In the genomic region with DNA sequence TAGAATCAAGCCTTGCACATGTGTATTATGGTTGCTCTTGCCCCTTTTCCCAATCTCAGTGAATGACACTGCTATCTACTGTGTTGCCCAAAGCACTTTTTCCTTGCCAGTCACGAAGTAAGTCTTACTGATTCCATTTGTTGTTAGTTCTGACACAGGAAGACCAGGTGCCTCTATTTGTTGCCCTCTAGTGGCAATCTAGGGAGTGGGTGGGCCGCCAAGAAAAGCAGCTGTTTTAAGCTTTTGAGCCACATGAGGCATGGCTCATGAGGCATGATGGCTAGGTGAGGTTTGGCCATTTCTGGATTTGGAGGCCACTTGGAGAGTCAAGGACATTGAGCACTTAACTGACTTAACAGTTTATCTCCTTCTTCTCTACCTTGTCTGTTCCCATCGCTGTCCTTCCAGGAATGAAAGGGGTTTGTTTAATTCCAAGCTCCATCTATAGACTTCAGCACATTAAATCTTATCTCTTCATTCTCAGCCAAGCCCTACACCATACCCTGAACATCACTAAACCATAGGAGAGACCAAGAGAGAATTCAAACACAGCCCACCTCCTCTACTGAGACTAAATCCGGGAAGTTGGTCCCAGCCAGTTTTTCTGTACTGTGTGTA, we compare ENCODE assay signal across 8 cellular contexts.
DNase-seq lines count a peak whose midpoint lies in the region; ATAC-seq, FAIRE-seq and TF ChIP-seq lines count a peak whose summit lies in the region.

No MANE protein-coding gene starts in this region.

- dilution Hi-C loops in keratinocyte (cut with MboI; ENCODE audit: extremely low pct_ligation_motif_present, low sequenced_read_pairs): no loop called here

- peak; percentile 81 for TF ChIP-seq CTCF in SU-DHL-6 (IDR thresholded peaks at IDR 0.05; ENCODE audit: insufficient read depth, low read length, poor library complexity, severe bottlenecking)
- TF ChIP-seq CTCF in keratinocyte (optimal IDR thresholded peaks at IDR 0.05 in 1 of 3, IDR thresholded peaks at IDR 0.05 in 1 of 3, conservative IDR thresholded peaks at IDR 0.05 in 1 of 3; ENCODE audit: extremely low read depth in 1 of 3, insufficient read depth in 2 of 3, low read length in 3 of 3): peak; percentile 58 to 90 (median 70)

- H3K27me3 ChIP-seq in SU-DHL-6 (ENCODE audit: low read length) (no peaks in the 10 kb centered on the region), keratinocyte (ENCODE audit: control insufficient read depth, extremely low read depth, insufficient read depth, low read length) (no peaks in the 10 kb centered on the region)

- ATAC-seq in GM19467 (IDR thresholded peaks at IDR 0.05; ENCODE audit: unreplicated experiment): no peak

- H3F3A ChIP-seq in SU-DHL-6 (ENCODE audit: insufficient read depth): no peaks in the 10 kb centered on the region

- H3K27ac ChIP-seq in SU-DHL-6 (ENCODE audit: low read depth, low read length) (no peak overlapping the region), keratinocyte (ENCODE audit: control insufficient read depth, insufficient read depth, low read length) (no peak overlapping the region)

- no peaks in the 10 kb centered on the region for H4K20me1 ChIP-seq in SU-DHL-6 (ENCODE audit: low read depth, low read length)
- H4K20me1 ChIP-seq in keratinocyte (ENCODE audit: control insufficient read depth, extremely low read depth, insufficient read depth, low read length): no peaks in the 10 kb centered on the region

- H2AFZ ChIP-seq in SU-DHL-6 (ENCODE audit: low read depth, low read length, severe bottlenecking) (no peak overlapping the region), keratinocyte (ENCODE audit: control insufficient read depth, low read length) (no peak overlapping the region)

- FAIRE-seq in keratinocyte (lab: Jason Lieb, UNC): no peak

- H3K9me3 ChIP-seq in SU-DHL-6 (ENCODE audit: insufficient read depth, low read length) (no peaks in the 10 kb centered on the region), keratinocyte (ENCODE audit: control insufficient read depth, low read depth, low read length) (no peaks in the 10 kb centered on the region)

- H3K4me2 ChIP-seq in SU-DHL-6 (ENCODE audit: low read depth, low read length, poor library complexity, severe bottlenecking) (no peak overlapping the region), keratinocyte (ENCODE audit: control insufficient read depth, extremely low read depth, insufficient read depth, low read depth, low read length) (no peak overlapping the region)

- H3K9me1 ChIP-seq in keratinocyte (ENCODE audit: control insufficient read depth, extremely low read depth, insufficient read depth, low read length): no peaks in the 10 kb centered on the region

- H3K36me3 ChIP-seq in SU-DHL-6 (ENCODE audit: low read length) (no peaks in the 10 kb centered on the region), keratinocyte (ENCODE audit: control insufficient read depth in 2 of 2, extremely low read depth in 1 of 2, insufficient read depth in 2 of 2, low read length in 2 of 2) (no peaks in the 10 kb centered on the region)

- DNase-seq in ELF-1 (ENCODE audit: low read depth, low spot score): peak; percentile 84
- DNase-seq in HuH-7.5 (ENCODE audit: low spot score): peak; percentile 50
- DNase-seq in amniotic epithelial cell (ENCODE audit: low read depth): peak; percentile 55
- no peak for DNase-seq in keratinocyte (ENCODE audit: low read depth, low spot score)
- peak in 2 of 3 experiments; percentile 8 to 18 for DNase-seq in stimulated activated CD4-positive, alpha-beta T cell treated with anti-CD3 and anti-CD28 coated beads, TNF-alpha, amount 100 ng/mL, for 4 hours (ENCODE audit: low read depth in 3 of 3)
- DNase-seq in middle frontal gyrus (ENCODE audit: extremely low spot score, low spot score): no peak

- no peak overlapping the region for H3K4me3 ChIP-seq in SU-DHL-6 (ENCODE audit: insufficient read depth, low read length, poor library complexity, severe bottlenecking)
- H3K4me3 ChIP-seq in keratinocyte (ENCODE audit: control insufficient read depth in 2 of 3, extremely low read depth in 1 of 3, insufficient read depth in 2 of 3, low read depth in 1 of 3, low read length in 3 of 3): no peak overlapping the region

- H3K4me1 ChIP-seq in keratinocyte (ENCODE audit: control insufficient read depth, extremely low read depth, insufficient read depth, low read length): no peaks in the 10 kb centered on the region

- no peaks in the 10 kb centered on the region for H3K9me2 ChIP-seq in SU-DHL-6 (replicated peaks; ENCODE audit: insufficient read depth, low read length)

- no peak overlapping the region for H3K9ac ChIP-seq in SU-DHL-6 (ENCODE audit: low read length)
- H3K9ac ChIP-seq in keratinocyte (ENCODE audit: control insufficient read depth, extremely low read depth, insufficient read depth, low read length): no peak overlapping the region

- H3K79me2 ChIP-seq in SU-DHL-6 (ENCODE audit: insufficient read depth, low read length) (no peaks in the 10 kb centered on the region), keratinocyte (ENCODE audit: control insufficient read depth, insufficient read depth, low read length) (no peaks in the 10 kb centered on the region)

Comparison
In these comparisons a context has a peak if more than half of its experiments do, and no peak if none do; other contexts are left out.
1. DNase-seq: peak in ELF-1 (single experiment), HuH-7.5 (single experiment), amniotic epithelial cell (single experiment) and stimulated activated CD4-positive, alpha-beta T cell treated with anti-CD3 and anti-CD28 coated beads, TNF-alpha, amount 100 ng/mL, for 4 hours (2 of 3); none in keratinocyte (single experiment) and middle frontal gyrus (single experiment).